Comparison of ENCODE assay signal across 1 cellular context in the genomic region with DNA sequence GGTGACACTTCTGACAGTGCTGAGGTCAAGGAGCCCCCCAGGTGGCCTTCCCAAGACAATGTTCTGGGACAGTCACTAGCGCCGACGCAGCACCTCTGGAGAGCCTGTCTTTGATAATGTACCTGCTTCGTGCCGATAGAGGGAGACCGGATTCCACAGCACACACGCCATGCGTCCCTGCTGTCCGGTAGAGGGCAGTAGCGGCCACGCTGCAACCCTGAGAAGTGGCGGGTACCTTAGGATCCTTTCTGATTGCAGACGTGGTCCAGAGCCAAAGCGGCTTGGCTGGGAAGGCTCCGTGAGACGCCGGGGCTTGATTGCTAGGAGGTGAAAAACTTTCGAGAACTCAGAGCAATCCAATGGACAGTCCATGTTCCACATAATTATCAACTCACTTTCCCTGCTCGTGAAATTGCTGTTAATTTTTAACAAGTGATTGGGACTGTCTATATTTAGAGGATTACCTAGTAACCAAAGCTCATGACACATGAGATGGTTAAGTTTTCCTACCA.
TF ChIP-seq lines count a peak whose summit lies in the region.

No MANE protein-coding gene starts in this region.

TF ChIP-seq in HepG2, 621 proteins besides CTCF, POLR2A, EP300 and RAD21 (continued from another document and continues in another):
- TF ChIP-seq, protein P1, sequence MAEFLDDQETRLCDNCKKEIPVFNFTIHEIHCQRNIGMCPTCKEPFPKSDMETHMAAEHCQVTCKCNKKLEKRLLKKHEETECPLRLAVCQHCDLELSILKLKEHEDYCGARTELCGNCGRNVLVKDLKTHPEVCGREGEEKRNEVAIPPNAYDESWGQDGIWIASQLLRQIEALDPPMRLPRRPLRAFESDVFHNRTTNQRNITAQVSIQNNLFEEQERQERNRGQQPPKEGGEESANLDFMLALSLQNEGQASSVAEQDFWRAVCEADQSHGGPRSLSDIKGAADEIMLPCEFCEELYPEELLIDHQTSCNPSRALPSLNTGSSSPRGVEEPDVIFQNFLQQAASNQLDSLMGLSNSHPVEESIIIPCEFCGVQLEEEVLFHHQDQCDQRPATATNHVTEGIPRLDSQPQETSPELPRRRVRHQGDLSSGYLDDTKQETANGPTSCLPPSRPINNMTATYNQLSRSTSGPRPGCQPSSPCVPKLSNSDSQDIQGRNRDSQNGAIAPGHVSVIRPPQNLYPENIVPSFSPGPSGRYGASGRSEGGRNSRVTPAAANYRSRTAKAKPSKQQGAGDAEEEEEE (CRISPR knock-in tag; IDR thresholded peaks at IDR 0.05; ENCODE audit: borderline replicate concordance): no peak
- no peak for TF ChIP-seq SRF (IDR thresholded peaks at IDR 0.05; ENCODE audit: low read depth, low read length)
- no peak for TF ChIP-seq CHD2 (IDR thresholded peaks at IDR 0.05; ENCODE audit: low read depth, low read length)
- no peak for TF ChIP-seq CREB1 (IDR thresholded peaks at IDR 0.05)
- TF ChIP-seq CREB1 (CRISPR knock-in tag; IDR thresholded peaks at IDR 0.05): no peak
- TF ChIP-seq, protein P2, sequence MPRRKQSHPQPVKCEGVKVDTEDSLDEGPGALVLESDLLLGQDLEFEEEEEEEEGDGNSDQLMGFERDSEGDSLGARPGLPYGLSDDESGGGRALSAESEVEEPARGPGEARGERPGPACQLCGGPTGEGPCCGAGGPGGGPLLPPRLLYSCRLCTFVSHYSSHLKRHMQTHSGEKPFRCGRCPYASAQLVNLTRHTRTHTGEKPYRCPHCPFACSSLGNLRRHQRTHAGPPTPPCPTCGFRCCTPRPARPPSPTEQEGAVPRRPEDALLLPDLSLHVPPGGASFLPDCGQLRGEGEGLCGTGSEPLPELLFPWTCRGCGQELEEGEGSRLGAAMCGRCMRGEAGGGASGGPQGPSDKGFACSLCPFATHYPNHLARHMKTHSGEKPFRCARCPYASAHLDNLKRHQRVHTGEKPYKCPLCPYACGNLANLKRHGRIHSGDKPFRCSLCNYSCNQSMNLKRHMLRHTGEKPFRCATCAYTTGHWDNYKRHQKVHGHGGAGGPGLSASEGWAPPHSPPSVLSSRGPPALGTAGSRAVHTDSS (CRISPR knock-in tag; conservative IDR thresholded peaks at IDR 0.05): no peak
- no peak for TF ChIP-seq ZNF460 (CRISPR knock-in tag; IDR thresholded peaks at IDR 0.05; ENCODE audit: borderline replicate concordance)
- TF ChIP-seq, protein P3, sequence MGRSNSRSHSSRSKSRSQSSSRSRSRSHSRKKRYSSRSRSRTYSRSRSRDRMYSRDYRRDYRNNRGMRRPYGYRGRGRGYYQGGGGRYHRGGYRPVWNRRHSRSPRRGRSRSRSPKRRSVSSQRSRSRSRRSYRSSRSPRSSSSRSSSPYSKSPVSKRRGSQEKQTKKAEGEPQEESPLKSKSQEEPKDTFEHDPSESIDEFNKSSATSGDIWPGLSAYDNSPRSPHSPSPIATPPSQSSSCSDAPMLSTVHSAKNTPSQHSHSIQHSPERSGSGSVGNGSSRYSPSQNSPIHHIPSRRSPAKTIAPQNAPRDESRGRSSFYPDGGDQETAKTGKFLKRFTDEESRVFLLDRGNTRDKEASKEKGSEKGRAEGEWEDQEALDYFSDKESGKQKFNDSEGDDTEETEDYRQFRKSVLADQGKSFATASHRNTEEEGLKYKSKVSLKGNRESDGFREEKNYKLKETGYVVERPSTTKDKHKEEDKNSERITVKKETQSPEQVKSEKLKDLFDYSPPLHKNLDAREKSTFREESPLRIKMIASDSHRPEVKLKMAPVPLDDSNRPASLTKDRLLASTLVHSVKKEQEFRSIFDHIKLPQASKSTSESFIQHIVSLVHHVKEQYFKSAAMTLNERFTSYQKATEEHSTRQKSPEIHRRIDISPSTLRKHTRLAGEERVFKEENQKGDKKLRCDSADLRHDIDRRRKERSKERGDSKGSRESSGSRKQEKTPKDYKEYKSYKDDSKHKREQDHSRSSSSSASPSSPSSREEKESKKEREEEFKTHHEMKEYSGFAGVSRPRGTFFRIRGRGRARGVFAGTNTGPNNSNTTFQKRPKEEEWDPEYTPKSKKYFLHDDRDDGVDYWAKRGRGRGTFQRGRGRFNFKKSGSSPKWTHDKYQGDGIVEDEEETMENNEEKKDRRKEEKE (IDR thresholded peaks at IDR 0.05): no peak
- TF ChIP-seq, protein P4, sequence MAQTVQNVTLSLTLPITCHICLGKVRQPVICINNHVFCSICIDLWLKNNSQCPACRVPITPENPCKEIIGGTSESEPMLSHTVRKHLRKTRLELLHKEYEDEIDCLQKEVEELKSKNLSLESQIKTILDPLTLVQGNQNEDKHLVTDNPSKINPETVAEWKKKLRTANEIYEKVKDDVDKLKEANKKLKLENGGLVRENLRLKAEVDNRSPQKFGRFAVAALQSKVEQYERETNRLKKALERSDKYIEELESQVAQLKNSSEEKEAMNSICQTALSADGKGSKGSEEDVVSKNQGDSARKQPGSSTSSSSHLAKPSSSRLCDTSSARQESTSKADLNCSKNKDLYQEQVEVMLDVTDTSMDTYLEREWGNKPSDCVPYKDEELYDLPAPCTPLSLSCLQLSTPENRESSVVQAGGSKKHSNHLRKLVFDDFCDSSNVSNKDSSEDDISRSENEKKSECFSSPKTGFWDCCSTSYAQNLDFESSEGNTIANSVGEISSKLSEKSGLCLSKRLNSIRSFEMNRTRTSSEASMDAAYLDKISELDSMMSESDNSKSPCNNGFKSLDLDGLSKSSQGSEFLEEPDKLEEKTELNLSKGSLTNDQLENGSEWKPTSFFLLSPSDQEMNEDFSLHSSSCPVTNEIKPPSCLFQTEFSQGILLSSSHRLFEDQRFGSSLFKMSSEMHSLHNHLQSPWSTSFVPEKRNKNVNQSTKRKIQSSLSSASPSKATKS (CRISPR knock-in tag; IDR thresholded peaks at IDR 0.05): no peak
- TF ChIP-seq, protein P5, sequence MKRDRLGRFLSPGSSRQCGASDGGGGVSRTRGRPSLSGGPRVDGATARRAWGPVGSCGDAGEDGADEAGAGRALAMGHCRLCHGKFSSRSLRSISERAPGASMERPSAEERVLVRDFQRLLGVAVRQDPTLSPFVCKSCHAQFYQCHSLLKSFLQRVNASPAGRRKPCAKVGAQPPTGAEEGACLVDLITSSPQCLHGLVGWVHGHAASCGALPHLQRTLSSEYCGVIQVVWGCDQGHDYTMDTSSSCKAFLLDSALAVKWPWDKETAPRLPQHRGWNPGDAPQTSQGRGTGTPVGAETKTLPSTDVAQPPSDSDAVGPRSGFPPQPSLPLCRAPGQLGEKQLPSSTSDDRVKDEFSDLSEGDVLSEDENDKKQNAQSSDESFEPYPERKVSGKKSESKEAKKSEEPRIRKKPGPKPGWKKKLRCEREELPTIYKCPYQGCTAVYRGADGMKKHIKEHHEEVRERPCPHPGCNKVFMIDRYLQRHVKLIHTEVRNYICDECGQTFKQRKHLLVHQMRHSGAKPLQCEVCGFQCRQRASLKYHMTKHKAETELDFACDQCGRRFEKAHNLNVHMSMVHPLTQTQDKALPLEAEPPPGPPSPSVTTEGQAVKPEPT (CRISPR knock-in tag; IDR thresholded peaks at IDR 0.05; ENCODE audit: low read depth): 0 out of 2 replicates have a peak, but pooled peaks have one; percentile 30
- TF ChIP-seq TEAD2 (CRISPR knock-in tag; IDR thresholded peaks at IDR 0.05): no peak
- no peak for TF ChIP-seq ZNF552 (CRISPR knock-in tag; IDR thresholded peaks at IDR 0.05; ENCODE audit: borderline replicate concordance)
- no peak for TF ChIP-seq REXO4 (CRISPR knock-in tag; IDR thresholded peaks at IDR 0.05; ENCODE audit: borderline replicate concordance)
- TF ChIP-seq ZFX (CRISPR knock-in tag; IDR thresholded peaks at IDR 0.05; ENCODE audit: low read depth): peak; percentile 35; the same call in 1 of the 2 replicates
- TF ChIP-seq, protein P6, sequence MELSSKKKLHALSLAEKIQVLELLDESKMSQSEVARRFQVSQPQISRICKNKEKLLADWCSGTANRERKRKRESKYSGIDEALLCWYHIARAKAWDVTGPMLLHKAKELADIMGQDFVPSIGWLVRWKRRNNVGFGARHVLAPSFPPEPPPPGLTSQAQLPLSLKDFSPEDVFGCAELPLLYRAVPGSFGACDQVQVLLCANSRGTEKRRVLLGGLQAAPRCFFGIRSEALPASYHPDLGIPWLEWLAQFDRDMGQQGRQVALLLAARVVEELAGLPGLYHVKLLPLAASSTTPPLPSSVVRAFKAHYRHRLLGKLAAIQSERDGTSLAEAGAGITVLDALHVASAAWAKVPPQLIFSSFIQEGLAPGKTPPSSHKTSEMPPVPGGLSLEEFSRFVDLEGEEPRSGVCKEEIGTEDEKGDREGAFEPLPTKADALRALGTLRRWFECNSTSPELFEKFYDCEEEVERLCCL (CRISPR knock-in tag; IDR thresholded peaks at IDR 0.05; ENCODE audit: borderline replicate concordance): no peak
- TF ChIP-seq REL (CRISPR knock-in tag; conservative IDR thresholded peaks at IDR 0.05): no peak
- peak; percentile 75 for TF ChIP-seq GATAD2A (CRISPR knock-in tag; IDR thresholded peaks at IDR 0.05)
- TF ChIP-seq, protein P7, sequence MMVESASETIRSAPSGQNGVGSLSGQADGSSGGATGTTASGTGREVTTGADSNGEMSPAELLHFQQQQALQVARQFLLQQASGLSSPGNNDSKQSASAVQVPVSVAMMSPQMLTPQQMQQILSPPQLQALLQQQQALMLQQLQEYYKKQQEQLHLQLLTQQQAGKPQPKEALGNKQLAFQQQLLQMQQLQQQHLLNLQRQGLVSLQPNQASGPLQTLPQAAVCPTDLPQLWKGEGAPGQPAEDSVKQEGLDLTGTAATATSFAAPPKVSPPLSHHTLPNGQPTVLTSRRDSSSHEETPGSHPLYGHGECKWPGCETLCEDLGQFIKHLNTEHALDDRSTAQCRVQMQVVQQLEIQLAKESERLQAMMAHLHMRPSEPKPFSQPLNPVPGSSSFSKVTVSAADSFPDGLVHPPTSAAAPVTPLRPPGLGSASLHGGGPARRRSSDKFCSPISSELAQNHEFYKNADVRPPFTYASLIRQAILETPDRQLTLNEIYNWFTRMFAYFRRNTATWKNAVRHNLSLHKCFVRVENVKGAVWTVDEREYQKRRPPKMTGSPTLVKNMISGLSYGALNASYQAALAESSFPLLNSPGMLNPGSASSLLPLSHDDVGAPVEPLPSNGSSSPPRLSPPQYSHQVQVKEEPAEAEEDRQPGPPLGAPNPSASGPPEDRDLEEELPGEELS (CRISPR knock-in tag; IDR thresholded peaks at IDR 0.05): 0 out of 2 replicates have a peak, but pooled peaks have one; percentile 21
- TF ChIP-seq ZNF563 (CRISPR knock-in tag; IDR thresholded peaks at IDR 0.05): no peak
- TF ChIP-seq HNF4G (IDR thresholded peaks at IDR 0.05; ENCODE audit: borderline replicate concordance, low read depth, low read length): no peak
- no peak for TF ChIP-seq HNF4G (CRISPR knock-in tag; IDR thresholded peaks at IDR 0.05; ENCODE audit: borderline replicate concordance, low read depth)
- TF ChIP-seq ZNF232 (CRISPR knock-in tag; IDR thresholded peaks at IDR 0.05; ENCODE audit: borderline replicate concordance): no peak
- TF ChIP-seq SKI (IDR thresholded peaks at IDR 0.05; ENCODE audit: partially characterized antibody): no peak
- no peak for TF ChIP-seq ZNF567 (CRISPR knock-in tag; IDR thresholded peaks at IDR 0.05; ENCODE audit: borderline replicate concordance)
- peak; percentile 68; the same call in 1 of the 2 replicates for TF ChIP-seq MTF2 (CRISPR knock-in tag; IDR thresholded peaks at IDR 0.05; ENCODE audit: borderline replicate concordance)
- TF ChIP-seq ZC3H13 (CRISPR knock-in tag; IDR thresholded peaks at IDR 0.05): no peak
- TF ChIP-seq, protein P8, sequence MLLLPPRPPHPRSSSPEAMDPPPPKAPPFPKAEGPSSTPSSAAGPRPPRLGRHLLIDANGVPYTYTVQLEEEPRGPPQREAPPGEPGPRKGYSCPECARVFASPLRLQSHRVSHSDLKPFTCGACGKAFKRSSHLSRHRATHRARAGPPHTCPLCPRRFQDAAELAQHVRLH (CRISPR knock-in tag; IDR thresholded peaks at IDR 0.05; ENCODE audit: borderline replicate concordance, low read depth): peak; percentile 83; the same call in 1 of the 2 replicates
- TF ChIP-seq, protein P9, sequence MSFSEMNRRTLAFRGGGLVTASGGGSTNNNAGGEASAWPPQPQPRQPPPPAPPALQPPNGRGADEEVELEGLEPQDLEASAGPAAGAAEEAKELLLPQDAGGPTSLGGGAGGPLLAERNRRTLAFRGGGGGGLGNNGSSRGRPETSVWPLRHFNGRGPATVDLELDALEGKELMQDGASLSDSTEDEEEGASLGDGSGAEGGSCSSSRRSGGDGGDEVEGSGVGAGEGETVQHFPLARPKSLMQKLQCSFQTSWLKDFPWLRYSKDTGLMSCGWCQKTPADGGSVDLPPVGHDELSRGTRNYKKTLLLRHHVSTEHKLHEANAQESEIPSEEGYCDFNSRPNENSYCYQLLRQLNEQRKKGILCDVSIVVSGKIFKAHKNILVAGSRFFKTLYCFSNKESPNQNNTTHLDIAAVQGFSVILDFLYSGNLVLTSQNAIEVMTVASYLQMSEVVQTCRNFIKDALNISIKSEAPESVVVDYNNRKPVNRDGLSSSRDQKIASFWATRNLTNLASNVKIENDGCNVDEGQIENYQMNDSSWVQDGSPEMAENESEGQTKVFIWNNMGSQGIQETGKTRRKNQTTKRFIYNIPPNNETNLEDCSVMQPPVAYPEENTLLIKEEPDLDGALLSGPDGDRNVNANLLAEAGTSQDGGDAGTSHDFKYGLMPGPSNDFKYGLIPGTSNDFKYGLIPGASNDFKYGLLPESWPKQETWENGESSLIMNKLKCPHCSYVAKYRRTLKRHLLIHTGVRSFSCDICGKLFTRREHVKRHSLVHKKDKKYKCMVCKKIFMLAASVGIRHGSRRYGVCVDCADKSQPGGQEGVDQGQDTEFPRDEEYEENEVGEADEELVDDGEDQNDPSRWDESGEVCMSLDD (CRISPR knock-in tag; IDR thresholded peaks at IDR 0.05; ENCODE audit: borderline replicate concordance): no peak
